ENCODE assay signal across 8 cellular contexts in genomic region chr22:50274311-50274710, GRCh38. TPM values are rescaled to one million over a fixed set of nuclear protein-coding genes. Genes with fewer than 3 reads are reported as not detected.
DNase-seq lines count a peak whose midpoint lies in the region; ATAC-seq and TF ChIP-seq lines count a peak whose summit lies in the region.

No MANE protein-coding gene starts in this region.

- ATAC-seq in foreskin keratinocyte (no peak), aorta (ENCODE audit: low FRiP score) (no peak)

- peaks cover 11% of the 10 kb centered on the region for H3K27me3 Mint-ChIP-seq in endothelial cell (ENCODE audit: unreplicated experiment)

- H3K4me1 Mint-ChIP-seq in endothelial cell (ENCODE audit: unreplicated experiment), result no peaks in the 10 kb centered on the region

- peaks cover 0 to 4% of the 10 kb centered on the region in 2 donors for H3K36me3 ChIP-seq in aorta (ENCODE audit: control insufficient read depth in 1 of 2, insufficient read depth in 2 of 2, low read length in 1 of 2)

- intact Hi-C loops in aorta (cut with DNase I), result no loop called here

- H3K4me1 ChIP-seq in foreskin keratinocyte (no peaks in the 10 kb centered on the region), aorta (ENCODE audit: control insufficient read depth in 1 of 2, insufficient read depth in 2 of 2, low read length in 2 of 2) (no peaks in the 10 kb centered on the region)

- no peak overlapping the region for H3K27ac ChIP-seq in foreskin keratinocyte
- no peak overlapping the region for H3K27ac ChIP-seq in aorta (ENCODE audit: low read depth in 1 of 2, low read length in 2 of 2)

- DNase-seq in NCI-H748 (lab: John Stamatoyannopoulos, UW; ENCODE audit: unreplicated experiment) (peak; percentile 59), NCI-H748 treated with DMSO at 0.1 percent for 48 hours (lab: John Stamatoyannopoulos, UW) (no peak), MV-4-11 (lab: John Stamatoyannopoulos, UW) (peak; percentile 72), foreskin keratinocyte (no peak), retina (peak; percentile 63), aorta (no peak), endothelial cell (ENCODE audit: low spot score) (no peak)
- peak; percentile 41 to 60 for DNase-seq in activated CD4-positive, alpha-beta T cell treated with anti-CD3 and anti-CD28 coated beads, Interleukin-2, amount 50 U/mL, for 48 hours

- H3K36me3 Mint-ChIP-seq in endothelial cell (ENCODE audit: low read depth, unreplicated experiment), result peaks cover 4% of the 10 kb centered on the region

- H3K27ac Mint-ChIP-seq in endothelial cell (ENCODE audit: unreplicated experiment), result no peak overlapping the region

- H3K4me3 Mint-ChIP-seq in endothelial cell (ENCODE audit: unreplicated experiment), result no peak overlapping the region

- TF ChIP-seq CTCF in foreskin keratinocyte (conservative IDR thresholded peaks at IDR 0.05) (peak; percentile 49), endothelial cell (IDR thresholded peaks at IDR 0.05; ENCODE audit: unreplicated experiment) (no peak)

- H3K4me3 ChIP-seq in aorta (ENCODE audit: low read length in 2 of 2), result no peak overlapping the region

- 20 to 29% methylated on average over 7 of the region's 7 CpGs for WGBS in aorta, 2 donors

- no peaks in the 10 kb centered on the region for H3K9me3 ChIP-seq in aorta (ENCODE audit: control insufficient read depth, low read length)

- H3K9me3 Mint-ChIP-seq in endothelial cell (ENCODE audit: unreplicated experiment), result no peaks in the 10 kb centered on the region

- H3K27me3 ChIP-seq in foreskin keratinocyte, result no peaks in the 10 kb centered on the region
- no peaks in the 10 kb centered on the region for H3K27me3 ChIP-seq in aorta (ENCODE audit: control insufficient read depth in 1 of 2, insufficient read depth in 2 of 2, low read length in 1 of 2)

RNA-seq across cellular contexts. Expression of gene MAPK11, which starts 4.1 kb away (rescaled TPM):
- total RNA-seq in foreskin keratinocyte, result 4.6 and 6.3 TPM in 2 replicates
- 6.1 and 8.5 TPM in 2 replicates for polyA plus RNA-seq in foreskin keratinocyte
- total RNA-seq in aorta, result 10 to 100 TPM; 10.7 to 23.2 TPM
- 10 to 100 TPM in 1 of 2 donors, under 1 TPM in 1; 0.13 to 14.9 TPM for polyA plus RNA-seq in aorta
- 62.4 TPM for total RNA-seq in endothelial cell (ENCODE audit: unreplicated experiment)

RNA-seq across cellular contexts. Expression of gene MAPK12, which starts 12.8 kb away (rescaled TPM):
- 13.8 and 20.4 TPM in 2 replicates for total RNA-seq in foreskin keratinocyte
- polyA plus RNA-seq in foreskin keratinocyte, result 15.0 and 25.3 TPM in 2 replicates
- total RNA-seq in aorta, result 10 to 100 TPM in 1 of 2 donors, 1 to 10 TPM in 1; 9.2 to 22.9 TPM
- polyA plus RNA-seq in aorta, result 10 to 100 TPM in 1 of 2 donors, 1 to 10 TPM in 1; 1.6 to 19.0 TPM
- 33.4 TPM for total RNA-seq in endothelial cell (ENCODE audit: unreplicated experiment)

RNA-seq across cellular contexts. Expression of gene HDAC10, which starts 23.2 kb away (rescaled TPM):
- total RNA-seq in foreskin keratinocyte (8.3 and 11.7 TPM in 2 replicates), aorta (10 to 100 TPM; 19.8 to 47.8 TPM), endothelial cell (ENCODE audit: unreplicated experiment) (42.1 TPM)
- polyA plus RNA-seq in foreskin keratinocyte (12.7 and 14.0 TPM in 2 replicates), aorta (10 to 100 TPM in 1 of 2 donors, 1 to 10 TPM in 1; 5.5 to 57.3 TPM)

RNA-seq across cellular contexts. Expression of gene TUBGCP6, which starts 29.5 kb away (rescaled TPM):
- total RNA-seq in foreskin keratinocyte (21.6 and 22.6 TPM in 2 replicates), aorta (10 to 100 TPM; 29.0 to 49.5 TPM), endothelial cell (ENCODE audit: unreplicated experiment) (48.5 TPM)
- polyA plus RNA-seq in foreskin keratinocyte (12.9 and 13.4 TPM in 2 replicates), aorta (100 to 1,000 TPM in 1 of 2 donors, 1 to 10 TPM in 1; 7.0 to 134 TPM)

RNA-seq across cellular contexts. Expression of gene PLXNB2, which starts 33.1 kb away (rescaled TPM):
- total RNA-seq in foreskin keratinocyte (109 TPM in 2 replicates), aorta (100 to 1,000 TPM; 139 to 210 TPM), endothelial cell (ENCODE audit: unreplicated experiment) (96.5 TPM)
- polyA plus RNA-seq in foreskin keratinocyte (81.8 and 96.0 TPM in 2 replicates), aorta (100 to 1,000 TPM in 1 of 2 donors, 10 to 100 TPM in 1; 46.0 to 214 TPM)

Comparison
In these comparisons a context has a peak if more than half of its experiments do, and no peak if none do; other contexts are left out.
1. DNase-seq: peak in NCI-H748 (single experiment), MV-4-11 (single experiment), activated CD4-positive, alpha-beta T cell treated with anti-CD3 and anti-CD28 coated beads, Interleukin-2, amount 50 U/mL, for 48 hours (2 of 2) and retina (single experiment); none in NCI-H748 treated with DMSO at 0.1 percent for 48 hours (single experiment), foreskin keratinocyte (0 of 2), aorta (0 of 2) and endothelial cell (single experiment).